9 cellular contexts compared by ENCODE assay signal in the genomic region with DNA sequence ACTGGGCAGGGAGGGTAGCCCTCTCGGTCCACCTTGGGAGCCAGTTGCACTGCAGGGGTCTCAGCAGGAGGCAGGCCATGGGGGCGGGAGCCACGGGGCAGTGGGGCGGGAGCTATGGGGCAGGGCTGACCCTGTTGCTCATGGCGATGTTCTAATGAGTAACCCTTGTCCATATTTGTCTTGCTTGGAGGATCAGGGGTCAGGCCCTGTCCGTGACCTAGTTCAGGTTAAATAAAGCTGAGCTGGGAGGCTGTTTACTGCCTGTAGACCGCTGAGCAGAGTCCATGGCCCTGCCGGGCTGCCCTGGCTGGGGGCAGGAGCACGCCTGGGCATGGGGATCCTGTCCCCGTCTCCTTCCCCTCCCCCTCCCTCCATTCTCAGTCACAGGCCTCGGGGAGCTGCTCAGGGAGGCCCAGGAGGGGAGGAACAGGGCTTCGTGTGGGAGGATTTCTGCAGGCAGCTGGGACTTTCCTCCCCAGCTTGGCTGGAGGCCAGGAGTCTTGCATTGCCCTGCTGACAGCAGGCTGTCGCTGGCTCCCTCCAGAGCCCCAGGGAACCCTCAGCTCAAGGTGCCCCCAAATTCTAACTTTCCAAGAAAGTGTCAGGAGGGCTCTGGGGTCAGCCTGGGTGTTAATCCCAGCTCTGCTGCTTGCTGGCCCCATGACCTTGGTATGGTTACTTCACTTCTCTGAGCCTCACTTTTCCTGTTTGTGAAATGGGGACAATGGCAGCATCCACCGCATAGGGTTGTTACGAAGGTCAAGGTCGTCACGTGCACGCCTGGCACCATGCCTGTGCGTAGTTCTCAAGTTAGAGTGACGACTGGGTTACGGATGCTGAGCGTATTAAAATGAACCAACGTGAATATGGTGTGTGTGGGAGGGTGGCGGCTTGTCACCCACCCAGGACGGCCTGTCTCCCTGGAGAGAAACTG. TPM values are rescaled to one million over a fixed set of nuclear protein-coding genes. Genes with fewer than 3 reads are reported as not detected.
DNase-seq lines count a peak whose midpoint lies in the region; ATAC-seq and TF ChIP-seq lines count a peak whose summit lies in the region.
"Had no signal": no experiment of that assay in that cellular context is flagged by ENCODE, and none has a peak within 500 bp of the region (broad histone marks: within the 10 kb centered on the region; RNA-seq: fewer than 3 reads in every experiment).

No MANE protein-coding gene starts in this region.

- peaks cover 5% of the 10 kb centered on the region for H3K36me3 Mint-ChIP-seq in activated naive CD8-positive, alpha-beta T cell treated with anti-CD3 and anti-CD28 coated beads, Interleukin-2, amount 10 ng/mL, durations not matched to agents 7 days and 5 days
- peaks cover 37 to 47% of the 10 kb centered on the region in 2 donors for H3K36me3 Mint-ChIP-seq in stimulated activated naive B cell treated with anti-CD40 and anti-IgM and Interleukin-4, amounts not matched to agents 10 μg/mL and 1 μg/mL and 100 μg/mL, for 72 hours
- H3K36me3 Mint-ChIP-seq: activated naive CD4-positive, alpha-beta T cell treated with anti-CD3 and anti-CD28 coated beads, Interleukin-2, amount 50 U/mL, for 24 hours had no signal

- no peaks in the 10 kb centered on the region for H3K9me3 Mint-ChIP-seq in activated naive CD8-positive, alpha-beta T cell treated with anti-CD3 and anti-CD28 coated beads, Interleukin-2, amount 10 ng/mL, durations not matched to agents 7 days and 5 days
- H3K9me3 Mint-ChIP-seq in stimulated activated naive B cell treated with anti-CD40 and anti-IgM and Interleukin-4, amounts not matched to agents 10 μg/mL and 1 μg/mL and 100 μg/mL, for 72 hours: peaks cover 0 to 2% of the 10 kb centered on the region in 2 donors
- H3K9me3 Mint-ChIP-seq: activated naive CD4-positive, alpha-beta T cell treated with anti-CD3 and anti-CD28 coated beads, Interleukin-2, amount 50 U/mL, for 24 hours had no signal

- POLR2A ChIA-PET in activated naive CD8-positive, alpha-beta T cell treated with anti-CD3 and anti-CD28 coated beads, Interleukin-2, amount 10 ng/mL, durations not matched to agents 7 days and 5 days (lab: Charles Lee): no interaction called here

- ATAC-seq in activated naive CD8-positive, alpha-beta T cell treated with anti-CD3 and anti-CD28 coated beads, Interleukin-2, amount 10 ng/mL, durations not matched to agents 7 days and 5 days (ENCODE audit: low read depth): no peak
- ATAC-seq in stimulated activated naive B cell treated with anti-CD40 and anti-IgM and Interleukin-4, amounts not matched to agents 10 μg/mL and 1 μg/mL and 100 μg/mL, for 72 hours (replicated peaks): peak; percentile 54 to 66
- no peak for ATAC-seq in HG02938 (IDR thresholded peaks at IDR 0.05; ENCODE audit: unreplicated experiment)

- no peak overlapping the region for H3K4me3 ChIP-seq in AG09309 (ENCODE audit: control insufficient read depth, low read depth, low read length)

- H3K27me3 Mint-ChIP-seq in activated naive CD8-positive, alpha-beta T cell treated with anti-CD3 and anti-CD28 coated beads, Interleukin-2, amount 10 ng/mL, durations not matched to agents 7 days and 5 days: no peaks in the 10 kb centered on the region
- no peaks in the 10 kb centered on the region for H3K27me3 Mint-ChIP-seq in stimulated activated naive B cell treated with anti-CD40 and anti-IgM and Interleukin-4, amounts not matched to agents 10 μg/mL and 1 μg/mL and 100 μg/mL, for 72 hours
- H3K27me3 Mint-ChIP-seq: activated naive CD4-positive, alpha-beta T cell treated with anti-CD3 and anti-CD28 coated beads, Interleukin-2, amount 50 U/mL, for 24 hours had no signal

- DNase-seq in AG09309 (ENCODE audit: low read depth) (peak; percentile 17), HuH-7 (ENCODE audit: low spot score) (peak; percentile 92), inferior parietal cortex (ENCODE audit: extremely low spot score) (peak; percentile 39), activated gamma-delta T cell treated with Interleukin-2 at 50 U/mL for 16 hours (no peak), ureter (ENCODE audit: low spot score) (no peak)
- DNase-seq in activated naive CD8-positive, alpha-beta T cell treated with anti-CD3 and anti-CD28 coated beads, Interleukin-2, amount 10 ng/mL, durations not matched to agents 7 days and 5 days: no peak
- DNase-seq in stimulated activated naive B cell treated with anti-CD40 and anti-IgM and Interleukin-4, amounts not matched to agents 10 μg/mL and 1 μg/mL and 100 μg/mL, for 72 hours: peak; percentile 48

- peak overlapping the region; percentile 34 for H3K27ac Mint-ChIP-seq in activated naive CD8-positive, alpha-beta T cell treated with anti-CD3 and anti-CD28 coated beads, Interleukin-2, amount 10 ng/mL, durations not matched to agents 7 days and 5 days
- peak overlapping the region; percentile 69 for H3K27ac Mint-ChIP-seq in stimulated activated naive B cell treated with anti-CD40 and anti-IgM and Interleukin-4, amounts not matched to agents 10 μg/mL and 1 μg/mL and 100 μg/mL, for 72 hours
- H3K27ac Mint-ChIP-seq: activated naive CD4-positive, alpha-beta T cell treated with anti-CD3 and anti-CD28 coated beads, Interleukin-2, amount 50 U/mL, for 24 hours had no signal

- peaks cover 5% of the 10 kb centered on the region for H3K4me1 Mint-ChIP-seq in activated naive CD8-positive, alpha-beta T cell treated with anti-CD3 and anti-CD28 coated beads, Interleukin-2, amount 10 ng/mL, durations not matched to agents 7 days and 5 days
- H3K4me1 Mint-ChIP-seq in stimulated activated naive B cell treated with anti-CD40 and anti-IgM and Interleukin-4, amounts not matched to agents 10 μg/mL and 1 μg/mL and 100 μg/mL, for 72 hours: peaks cover 20 to 48% of the 10 kb centered on the region in 2 donors

- no peak for TF ChIP-seq CTCF in AG09309 (IDR thresholded peaks at IDR 0.05; ENCODE audit: control insufficient read depth, insufficient read depth, low read depth, low read length, missing control alignments)

- no peak overlapping the region for H3K4me3 Mint-ChIP-seq in activated naive CD8-positive, alpha-beta T cell treated with anti-CD3 and anti-CD28 coated beads, Interleukin-2, amount 10 ng/mL, durations not matched to agents 7 days and 5 days
- H3K4me3 Mint-ChIP-seq in stimulated activated naive B cell treated with anti-CD40 and anti-IgM and Interleukin-4, amounts not matched to agents 10 μg/mL and 1 μg/mL and 100 μg/mL, for 72 hours: peak overlapping the region in 1 of 2 donors; percentile 50
- H3K4me3 Mint-ChIP-seq: activated naive CD4-positive, alpha-beta T cell treated with anti-CD3 and anti-CD28 coated beads, Interleukin-2, amount 50 U/mL, for 24 hours had no signal

RNA-seq across cellular contexts. Expression of a gene that starts 6.1 kb away (rescaled TPM):
- under 1 TPM; 0.23 to 0.33 TPM for total RNA-seq in activated naive CD8-positive, alpha-beta T cell treated with anti-CD3 and anti-CD28 coated beads, Interleukin-2, amount 10 ng/mL, durations not matched to agents 7 days and 5 days
- total RNA-seq in ureter: 7.1 TPM

RNA-seq across cellular contexts. Expression of a gene that starts 12.1 kb away (rescaled TPM):
- 10 to 100 TPM; 35.8 to 36.7 TPM for total RNA-seq in activated naive CD8-positive, alpha-beta T cell treated with anti-CD3 and anti-CD28 coated beads, Interleukin-2, amount 10 ng/mL, durations not matched to agents 7 days and 5 days
- total RNA-seq in ureter: 29.5 TPM

RNA-seq across cellular contexts. Expression of a gene that starts 25.2 kb away (rescaled TPM):
- total RNA-seq in activated naive CD8-positive, alpha-beta T cell treated with anti-CD3 and anti-CD28 coated beads, Interleukin-2, amount 10 ng/mL, durations not matched to agents 7 days and 5 days: 1 to 10 TPM; 2.2 to 2.8 TPM
- 238 TPM for total RNA-seq in ureter

RNA-seq across cellular contexts. Expression of a gene that starts 26.4 kb away (rescaled TPM):
- under 1 TPM; 0.20 to 0.30 TPM for total RNA-seq in activated naive CD8-positive, alpha-beta T cell treated with anti-CD3 and anti-CD28 coated beads, Interleukin-2, amount 10 ng/mL, durations not matched to agents 7 days and 5 days
- total RNA-seq in ureter: 9.2 TPM

RNA-seq across cellular contexts. Expression of a gene that starts 51.9 kb away (rescaled TPM):
- total RNA-seq in activated naive CD8-positive, alpha-beta T cell treated with anti-CD3 and anti-CD28 coated beads, Interleukin-2, amount 10 ng/mL, durations not matched to agents 7 days and 5 days: 100 to 1,000 TPM; 346 to 350 TPM
- total RNA-seq in ureter: 396 TPM

Comparison
In these comparisons a context has a peak if more than half of its experiments do, and no peak if none do; other contexts are left out.
1. DNase-seq: peak in AG09309 (single experiment), HuH-7 (single experiment), inferior parietal cortex (single experiment) and stimulated activated naive B cell treated with anti-CD40 and anti-IgM and Interleukin-4, amounts not matched to agents 10 μg/mL and 1 μg/mL and 100 μg/mL, for 72 hours (single experiment); none in activated naive CD8-positive, alpha-beta T cell treated with anti-CD3 and anti-CD28 coated beads, Interleukin-2, amount 10 ng/mL, durations not matched to agents 7 days and 5 days (single experiment), activated gamma-delta T cell treated with Interleukin-2 at 50 U/mL for 16 hours (single experiment) and ureter (single experiment).
2. ATAC-seq: peak in stimulated activated naive B cell treated with anti-CD40 and anti-IgM and Interleukin-4, amounts not matched to agents 10 μg/mL and 1 μg/mL and 100 μg/mL, for 72 hours (2 of 2); none in activated naive CD8-positive, alpha-beta T cell treated with anti-CD3 and anti-CD28 coated beads, Interleukin-2, amount 10 ng/mL, durations not matched to agents 7 days and 5 days (single experiment) and HG02938 (single experiment).
3. RNA of a gene that starts 25.2 kb away (total RNA-seq): 238 TPM in ureter (single experiment); 2.2 to 2.8 TPM in activated naive CD8-positive, alpha-beta T cell treated with anti-CD3 and anti-CD28 coated beads, Interleukin-2, amount 10 ng/mL, durations not matched to agents 7 days and 5 days; every median in the first group is over 10 times any median in the second.